Comparison of ENCODE assay signal across 7 cellular contexts in genomic region chr5:43105369-43106289, GRCh38. TPM values are rescaled to one million over a fixed set of nuclear protein-coding genes. Genes with fewer than 3 reads are reported as not detected.
DNase-seq lines count a peak whose midpoint lies in the region; ATAC-seq and TF ChIP-seq lines count a peak whose summit lies in the region.

No MANE protein-coding gene starts in this region.

- peak overlapping the region; percentile 25 for H3K27ac ChIP-seq in hepatocyte

- no peaks in the 10 kb centered on the region for H3K27me3 ChIP-seq in hepatocyte

- H3K9me3 ChIP-seq in hepatocyte (ENCODE audit: low read depth) = no peaks in the 10 kb centered on the region

- H4K20me1 ChIP-seq in hepatocyte (ENCODE audit: insufficient read depth, poor library complexity, severe bottlenecking) = no peaks in the 10 kb centered on the region

- WGBS in hepatocyte (ENCODE audit: low lambda C conversion rate, missing lambda C conversion rate) = 17% methylated on average over 20 of the region's 20 CpGs

- H3K4me3 ChIP-seq in astrocyte of the cerebellum (ENCODE audit: low read depth, low read length) = peak overlapping the region; percentile 28
- H3K4me3 ChIP-seq in hepatocyte = no peak overlapping the region
- H3K4me3 ChIP-seq in retinal pigment epithelial cell (ENCODE audit: low read length) = peak overlapping the region; percentile 42

- peak overlapping the region; percentile 41 for H2AFZ ChIP-seq in hepatocyte

- no peaks in the 10 kb centered on the region for H3K4me1 ChIP-seq in hepatocyte (ENCODE audit: insufficient read depth)

- ATAC-seq in GM18508 (IDR thresholded peaks at IDR 0.05; ENCODE audit: insufficient read depth, unreplicated experiment) (peak; percentile 88), HG03025 (IDR thresholded peaks at IDR 0.05; ENCODE audit: low FRiP score, unreplicated experiment) (peak; percentile 98)

- DNase-seq in NCI-H2029 (lab: John Stamatoyannopoulos, UW) = peak; percentile 84
- peak; percentile 84 for DNase-seq in T-helper 9 cell
- peak; percentile 92 for DNase-seq in astrocyte of the cerebellum (ENCODE audit: low read depth)
- DNase-seq in hepatocyte (ENCODE audit: low spot score) = peak; percentile 95
- DNase-seq in retinal pigment epithelial cell (ENCODE audit: low read depth) = peak; percentile 83

- H3K79me2 ChIP-seq in hepatocyte = no peaks in the 10 kb centered on the region

- H3K4me2 ChIP-seq in hepatocyte = peak overlapping the region; percentile 69

- H3K9me2 ChIP-seq in hepatocyte (replicated peaks; ENCODE audit: insufficient read depth) = no peaks in the 10 kb centered on the region

- in situ Hi-C loops in astrocyte of the cerebellum (cut with HindIII; ENCODE audit: low sequenced_read_pairs) = no loop called here

- H3K36me3 ChIP-seq in hepatocyte (replicated peaks; ENCODE audit: insufficient read depth, low read depth) = no peaks in the 10 kb centered on the region

- TF ChIP-seq CTCF in astrocyte of the cerebellum (IDR thresholded peaks at IDR 0.05; ENCODE audit: low read depth, low read length, missing control alignments) (peak; percentile 100), hepatocyte (IDR thresholded peaks at IDR 0.05; ENCODE audit: poor library complexity) (peak; percentile 100), retinal pigment epithelial cell (conservative IDR thresholded peaks at IDR 0.05; ENCODE audit: low read depth, low read length) (peak; percentile 100)

RNA-seq across cellular contexts. Expression of gene ZNF131, which starts 15.1 kb away (rescaled TPM):
- total RNA-seq in hepatocyte = 27.9 and 44.7 TPM in 2 replicates
- polyA plus RNA-seq in hepatocyte = 23.1 and 27.1 TPM in 2 replicates
